Comparison of ENCODE assay signal across 8 cellular contexts in genomic region chr1:24018611-24019580, GRCh38. TPM values are rescaled to one million over a fixed set of nuclear protein-coding genes. Genes with fewer than 3 reads are reported as not detected.
DNase-seq lines count a peak whose midpoint lies in the region; ATAC-seq and TF ChIP-seq lines count a peak whose summit lies in the region.

No MANE protein-coding gene starts in this region.

- H3K4me1 Mint-ChIP-seq in Calu3 (ENCODE audit: low read depth, unreplicated experiment) (peaks cover 38% of the 10 kb centered on the region), endothelial cell (ENCODE audit: unreplicated experiment) (peaks cover 11% of the 10 kb centered on the region)

- no peak overlapping the region for H3K4ac ChIP-seq in mesendoderm (ENCODE audit: low read depth, low read length)

- no peak overlapping the region for H3K56ac ChIP-seq in mesendoderm (ENCODE audit: low read length)

- H3K4me3 Mint-ChIP-seq in Calu3 (ENCODE audit: low read depth, unreplicated experiment) (no peak overlapping the region), endothelial cell (ENCODE audit: unreplicated experiment) (no peak overlapping the region)

- peak; percentile 95 for ATAC-seq in PC-3
- peak; percentile 90 to 91 for ATAC-seq in upper lobe of left lung (ENCODE audit: low FRiP score in 2 of 2)
- ATAC-seq in GM19452 (IDR thresholded peaks at IDR 0.05; ENCODE audit: unreplicated experiment), result no peak

- POLR2A ChIA-PET in PC-3 (lab: Charles Lee; ENCODE audit: unreplicated experiment), result interaction anchor here (0.6 to 0.7 kb wide), 4 partner anchors 34 to 199 kb away, joined by 3 to 8 read pairs (median 5); no protein-coding TSS in a partner anchor

- H3K4me1 ChIP-seq in PC-3 (ENCODE audit: insufficient read depth, low read length) (peaks cover 34% of the 10 kb centered on the region), mesendoderm (ENCODE audit: control insufficient read depth, low read depth, low read length) (no peaks in the 10 kb centered on the region), upper lobe of left lung (peaks cover 22 to 39% (median 32%) of the 10 kb centered on the region in 4 donors)

- H2BK15ac ChIP-seq in mesendoderm (replicated peaks; ENCODE audit: low read depth), result no peak overlapping the region

- no peak overlapping the region for H3K23ac ChIP-seq in mesendoderm (ENCODE audit: low read length)

- no peak overlapping the region for H2AK5ac ChIP-seq in mesendoderm (ENCODE audit: low read length)

- H3K27ac ChIP-seq in PC-3 (ENCODE audit: low read length) (peak overlapping the region; percentile 96), mesendoderm (ENCODE audit: low read depth, low read length) (no peak overlapping the region), upper lobe of left lung (peak overlapping the region; percentile 83 to 89 (median 84))

- peak in 3 of 4 donors; percentile 19 to 86 (median 28) for TF ChIP-seq EP300 in upper lobe of left lung (IDR thresholded peaks at IDR 0.05)

- H4K8ac ChIP-seq in mesendoderm (ENCODE audit: low read depth, low read length), result no peak overlapping the region

- H3K27ac Mint-ChIP-seq in Calu3 (ENCODE audit: unreplicated experiment), result peak overlapping the region; percentile 83
- H3K27ac Mint-ChIP-seq in endothelial cell (ENCODE audit: unreplicated experiment), result peak overlapping the region; percentile 89

- CTCF ChIA-PET in Calu3 (lab: Charles Lee), result interaction anchor here (0.6 to 1.5 kb wide), 4 partner anchors 9 to 39 kb away, joined by 3 to 8 read pairs (median 4); partner anchors contain the start of gene SRSF10
- CTCF ChIA-PET in PC-3 (lab: Charles Lee), result no interaction called here

- no peaks in the 10 kb centered on the region for H4K20me1 ChIP-seq in PC-3 (ENCODE audit: low read length)

- H3K9me3 Mint-ChIP-seq in Calu3 (ENCODE audit: low read depth, unreplicated experiment) (no peaks in the 10 kb centered on the region), endothelial cell (ENCODE audit: unreplicated experiment) (no peaks in the 10 kb centered on the region)

- BruUV-seq in Calu3 (replicated peaks; lab: Mats Ljungman, UMichigan), result no TSS peak
- BruUV-seq in PC-3 (replicated peaks; lab: Mats Ljungman, UMichigan), result TSS peak; percentile 90

- no peaks in the 10 kb centered on the region for H3K9me3 ChIP-seq in PC-3 (ENCODE audit: low read length)
- H3K9me3 ChIP-seq in upper lobe of left lung, result no peaks in the 10 kb centered on the region

- no peak overlapping the region for H3K18ac ChIP-seq in mesendoderm (ENCODE audit: low read length)

- H3K4me3 ChIP-seq in PC-3 (ENCODE audit: low read length) (peak overlapping the region; percentile 31; the same call in 1 of the 2 replicates), mesendoderm (ENCODE audit: low read length) (no peak overlapping the region), upper lobe of left lung (no peak overlapping the region)

- H3F3A ChIP-seq in PC-3 (ENCODE audit: low read length, unreplicated experiment), result peaks cover 4% of the 10 kb centered on the region

- no peak overlapping the region for H4K5ac ChIP-seq in mesendoderm (ENCODE audit: low read length)

- H3K4me2 ChIP-seq in PC-3 (ENCODE audit: low read length) (peak overlapping the region; percentile 63), mesendoderm (ENCODE audit: low read length) (no peak overlapping the region)

- H2AFZ ChIP-seq in PC-3 (ENCODE audit: low read length), result peak overlapping the region; percentile 76

- TF ChIP-seq POLR2A in upper lobe of left lung (IDR thresholded peaks at IDR 0.05), result peak in 1 of 4 donors; percentile 24

- H2BK5ac ChIP-seq in mesendoderm (ENCODE audit: low read length), result no peak overlapping the region

- intact Hi-C loops in Calu3 (cut with micrococcal nuclease; ENCODE audit: unreplicated experiment), result loop anchor here (2.0 kb wide), 1 partner anchor 38 kb away; the partner anchor contains the start of gene SRSF10
- intact Hi-C loops in PC-3 (cut with micrococcal nuclease), result loop anchor here (1.0 kb wide), 1 partner anchor 39 kb away; the partner anchor contains the start of gene SRSF10

- TF ChIP-seq CTCF in Calu3 (IDR thresholded peaks at IDR 0.05; ENCODE audit: unreplicated experiment) (no peak), PC-3 (conservative IDR thresholded peaks at IDR 0.05; ENCODE audit: low read depth, low read length) (no peak), endothelial cell (IDR thresholded peaks at IDR 0.05; ENCODE audit: unreplicated experiment) (no peak), upper lobe of left lung (IDR thresholded peaks at IDR 0.05) (peak in 1 of 6 experiments; percentile 10)

- H3K9me2 ChIP-seq in PC-3 (replicated peaks; ENCODE audit: low read length), result no peaks in the 10 kb centered on the region

- no peaks in the 10 kb centered on the region for H3K79me2 ChIP-seq in PC-3 (ENCODE audit: low read length)
- no peaks in the 10 kb centered on the region for H3K79me2 ChIP-seq in mesendoderm (ENCODE audit: control insufficient read depth, insufficient read depth, low read length)

- no peaks in the 10 kb centered on the region for H3K79me1 ChIP-seq in mesendoderm (ENCODE audit: low read length)

- H2BK120ac ChIP-seq in mesendoderm (ENCODE audit: low read depth, low read length), result no peak overlapping the region

- H3K36me3 Mint-ChIP-seq in Calu3 (ENCODE audit: insufficient read depth, unreplicated experiment) (peaks cover 18% of the 10 kb centered on the region), endothelial cell (ENCODE audit: low read depth, unreplicated experiment) (no peaks in the 10 kb centered on the region)

- no peaks in the 10 kb centered on the region for H3K27me3 Mint-ChIP-seq in Calu3 (ENCODE audit: unreplicated experiment)
- no peaks in the 10 kb centered on the region for H3K27me3 Mint-ChIP-seq in endothelial cell (ENCODE audit: unreplicated experiment)

- H3K27me3 ChIP-seq in PC-3 (ENCODE audit: low read length) (no peaks in the 10 kb centered on the region), mesendoderm (ENCODE audit: insufficient read depth, low read length, poor library complexity) (no peaks in the 10 kb centered on the region), upper lobe of left lung (no peaks in the 10 kb centered on the region)

- WGBS in mesendoderm (ENCODE audit: extremely low coverage, insufficient coverage, low lambda C conversion rate), result no CpG with 5 or more reads among the region's 20 CpGs
- WGBS in upper lobe of left lung, 2 donors, result 42 to 50% methylated on average over 20 of the region's 20 CpGs

- no peaks in the 10 kb centered on the region for H3K36me3 ChIP-seq in PC-3 (ENCODE audit: low read depth, low read length)
- H3K36me3 ChIP-seq in mesendoderm (ENCODE audit: control insufficient read depth, insufficient read depth, low read length), result no peaks in the 10 kb centered on the region
- H3K36me3 ChIP-seq in upper lobe of left lung, result no peaks in the 10 kb centered on the region

- H3K9ac ChIP-seq in PC-3 (ENCODE audit: low read length), result peak overlapping the region; percentile 71
- H3K9ac ChIP-seq in mesendoderm (ENCODE audit: low read length), result no peak overlapping the region

- peak; percentile 93 for DNase-seq in Calu3
- peak; percentile 99 for DNase-seq in PC-3
- DNase-seq in endothelial cell (ENCODE audit: low spot score), result peak; percentile 70
- peak; percentile 85 for DNase-seq in mesendoderm
- DNase-seq in upper lobe of left lung, result peak; percentile 94 to 96
- DNase-seq in stimulated activated naive CD4-positive, alpha-beta T cell treated with Interleukin-2 at 50 U/mL for 16 hours (lab: John Stamatoyannopoulos, UW), result no peak
- no peak for DNase-seq in NCI-H524 treated with DMSO at 0.1 percent for 48 hours (lab: John Stamatoyannopoulos, UW)

RNA-seq across cellular contexts. Expression of gene SRSF10, which starts 38.8 kb away (rescaled TPM):
- total RNA-seq in Calu3 (2022), result 113 and 121 TPM in 2 replicates
- 109 and 121 TPM in 2 replicates for total RNA-seq in PC-3 (2014; rRNA removed)
- total RNA-seq in endothelial cell (ENCODE audit: unreplicated experiment), result 101 TPM
- polyA plus RNA-seq in mesendoderm (2013, experiment 1 of 2), result 150 TPM
- 150 TPM for polyA plus RNA-seq in mesendoderm (2013, experiment 2 of 2)
- total RNA-seq in upper lobe of left lung, result 100 to 1,000 TPM in 2 of 6 donors, 10 to 100 TPM in 4; 66.3 to 187 (median 88.7) TPM

RNA-seq across cellular contexts. Expression of gene PNRC2, which starts 59.3 kb away (rescaled TPM):
- total RNA-seq in Calu3 (2022) (57.9 and 59.0 TPM in 2 replicates), PC-3 (2014; rRNA removed) (36.3 and 45.6 TPM in 2 replicates), endothelial cell (ENCODE audit: unreplicated experiment) (113 TPM), upper lobe of left lung (100 to 1,000 TPM; 101 to 892 (median 139) TPM)
- 146 TPM for polyA plus RNA-seq in mesendoderm (2013, experiment 1 of 2)
- 145 TPM for polyA plus RNA-seq in mesendoderm (2013, experiment 2 of 2)

Comparison
In these comparisons a context has a peak if more than half of its experiments do, and no peak if none do; other contexts are left out.
1. DNase-seq: peak in Calu3 (single experiment), PC-3 (single experiment), endothelial cell (single experiment), mesendoderm (single experiment) and upper lobe of left lung (2 of 2); none in stimulated activated naive CD4-positive, alpha-beta T cell treated with Interleukin-2 at 50 U/mL for 16 hours (single experiment) and NCI-H524 treated with DMSO at 0.1 percent for 48 hours (single experiment).